8 cellular contexts compared by ENCODE assay signal in genomic region chr19:45717131-45717982, GRCh38. TPM values are rescaled to one million over a fixed set of nuclear protein-coding genes. Genes with fewer than 3 reads are reported as not detected.
A peak's percentile ranks its signal among the peaks of the same experiment; 100 is the strongest.
DNase-seq lines count a peak whose midpoint lies in the region; ATAC-seq and TF ChIP-seq lines count a peak whose summit lies in the region.

No MANE protein-coding gene starts in this region.

- H3K9me3 ChIP-seq in adrenal gland (replicated peaks in 1 of 3) (no peaks in the 10 kb centered on the region), parathyroid adenoma (ENCODE audit: control insufficient read depth, low read length) (no peaks in the 10 kb centered on the region), tibial nerve (no peaks in the 10 kb centered on the region)

- H3K27ac ChIP-seq in adrenal gland (peak overlapping the region; percentile 78 to 95 (median 88)), parathyroid adenoma (peak overlapping the region; percentile 99), tibial nerve (peak overlapping the region; percentile 89 to 97 (median 94))

- TF ChIP-seq POLR2A in adrenal gland (IDR thresholded peaks at IDR 0.05) (peak in 1 of 2 donors; percentile 74), tibial nerve (IDR thresholded peaks at IDR 0.05) (peak; percentile 74 to 75)

- peak overlapping the region; percentile 59 for H3K9ac ChIP-seq in parathyroid adenoma

- H3K4me1 ChIP-seq in adrenal gland (replicated peaks in 1 of 2) (peaks cover 15 to 16% of the 10 kb centered on the region in 2 donors), parathyroid adenoma (peaks cover 13% of the 10 kb centered on the region), tibial nerve (peaks cover 0 to 44% (median 16%) of the 10 kb centered on the region in 4 donors)

- TF ChIP-seq EP300 in tibial nerve (IDR thresholded peaks at IDR 0.05), result peak; percentile 98 to 100

- DNase-seq in NCI-H1436 treated with DMSO at 0.1 percent for 48 hours (lab: John Stamatoyannopoulos, UW), result peak; percentile 89
- DNase-seq in T follicular helper cell (ENCODE audit: low read depth), result peak; percentile 96
- peak; percentile 98 to 100 (median 99) for DNase-seq in adrenal gland
- DNase-seq in cardiac septum (ENCODE audit: low spot score), result peak; percentile 100
- DNase-seq in tibial nerve (ENCODE audit: low spot score in 2 of 2), result peak; percentile 97 to 98

- H3K4me3 ChIP-seq in GM12875 (ENCODE audit: low read depth, low read length) (peak overlapping the region; percentile 75), adrenal gland (peak overlapping the region in 3 of 4 donors; percentile 45 to 65 (median 57)), parathyroid adenoma (ENCODE audit: low read depth, low read length) (peak overlapping the region; percentile 86), tibial nerve (peak overlapping the region; percentile 52 to 75 (median 62))

- peak; percentile 90 for ATAC-seq in HG02840 (IDR thresholded peaks at IDR 0.05; ENCODE audit: low FRiP score, unreplicated experiment)

- peak overlapping the region; percentile 82 for H3K4me2 ChIP-seq in parathyroid adenoma (ENCODE audit: low read length)

- H3K27me3 ChIP-seq in adrenal gland (no peaks in the 10 kb centered on the region), parathyroid adenoma (ENCODE audit: control insufficient read depth, insufficient read depth, low read length) (no peaks in the 10 kb centered on the region), tibial nerve (no peaks in the 10 kb centered on the region)

- no peak for TF ChIP-seq CTCF in GM12875 (IDR thresholded peaks at IDR 0.05; ENCODE audit: borderline replicate concordance, insufficient read depth, low read depth, low read length)
- TF ChIP-seq CTCF in adrenal gland (IDR thresholded peaks at IDR 0.05), result peak in 1 of 6 experiments; percentile 24
- peak; percentile 60 for TF ChIP-seq CTCF in parathyroid adenoma (IDR thresholded peaks at IDR 0.05)
- peak in 3 of 5 experiments; percentile 26 to 61 (median 49) for TF ChIP-seq CTCF in tibial nerve (IDR thresholded peaks at IDR 0.05)

- H3K36me3 ChIP-seq in adrenal gland (replicated peaks in 1 of 2) (peaks cover 0 to 6% of the 10 kb centered on the region in 2 donors), parathyroid adenoma (ENCODE audit: control insufficient read depth, insufficient read depth, low read length) (no peaks in the 10 kb centered on the region), tibial nerve (peaks cover 0 to 22% (median 1%) of the 10 kb centered on the region in 3 donors)

- H2AFZ ChIP-seq in parathyroid adenoma, result peak overlapping the region; percentile 68

- intact Hi-C loops in adrenal gland (cut with DNase I) (no loop called here), cardiac septum (cut with DNase I) (loop anchor here (2.0 kb wide), 3 partner anchors 13 to 51 kb away; partner anchors contain the start of genes FBXO46, QPCTL and SIX5)

- peaks cover 14% of the 10 kb centered on the region for H3K79me2 ChIP-seq in parathyroid adenoma

- WGBS in adrenal gland, 4 donors, result 0 to 1% (median 1%) methylated on average over 27 to 51 of the region's 51 CpGs
- WGBS in tibial nerve, 2 donors, result 0 to 1% methylated on average over 45 to 50 of the region's 51 CpGs

RNA-seq across cellular contexts. Expression of gene FBXO46, which starts 13.3 kb away (rescaled TPM):
- total RNA-seq in adrenal gland (10 to 100 TPM in 7 of 8 donors, 1 to 10 TPM in 1; 5.7 to 25.6 (median 12.0) TPM), cardiac septum (8.2 TPM), tibial nerve (10 to 100 TPM in 3 of 4 donors, 1 to 10 TPM in 1; 9.8 to 15.9 (median 13.7) TPM)
- polyA plus RNA-seq in adrenal gland, result 10 to 100 TPM in 1 of 3 donors, 1 to 10 TPM in 2; 3.2 to 19.5 (median 9.1) TPM

RNA-seq across cellular contexts. Expression of gene MEIOSIN, which starts 15.9 kb away (rescaled TPM):
- total RNA-seq in adrenal gland, result not detected
- polyA plus RNA-seq in adrenal gland, result under 1 TPM in 2 of 3 donors, not detected in 1; 0.03 to 0.05 TPM
- not detected for total RNA-seq in cardiac septum
- not detected for total RNA-seq in tibial nerve

RNA-seq across cellular contexts. Expression of gene QPCTL, which starts 24.9 kb away (rescaled TPM):
- 10 to 100 TPM in 4 of 8 donors, 1 to 10 TPM in 4; 2.8 to 14.4 (median 10.7) TPM for total RNA-seq in adrenal gland
- 10 to 100 TPM in 2 of 3 donors, 1 to 10 TPM in 1; 5.2 to 17.2 (median 14.1) TPM for polyA plus RNA-seq in adrenal gland
- total RNA-seq in cardiac septum, result 2.6 TPM
- 10 to 100 TPM in 2 of 4 donors, 1 to 10 TPM in 2; 5.9 to 13.2 (median 10.5) TPM for total RNA-seq in tibial nerve

RNA-seq across cellular contexts. Expression of gene SNRPD2, which starts 25.6 kb away (rescaled TPM):
- total RNA-seq in adrenal gland (100 to 1,000 TPM; 179 to 382 (median 294) TPM), cardiac septum (210 TPM), tibial nerve (100 to 1,000 TPM; 125 to 151 (median 137) TPM)
- 100 to 1,000 TPM; 233 to 440 (median 329) TPM for polyA plus RNA-seq in adrenal gland

RNA-seq across cellular contexts. Expression of gene GIPR, which starts 49.3 kb away (rescaled TPM):
- total RNA-seq in adrenal gland (under 1 TPM in 5 of 8 donors, not detected in 3; 0.28 to 0.94 (median 0.53) TPM), cardiac septum (6.9 TPM), tibial nerve (1 to 10 TPM in 1 of 4 donors, under 1 TPM in 1, not detected in 2; 0.98 to 2.4 TPM)
- polyA plus RNA-seq in adrenal gland, result 1 to 10 TPM in 1 of 3 donors, under 1 TPM in 1, not detected in 1; 0.80 to 1.8 TPM

Comparison
In these comparisons a context has a peak if more than half of its experiments do, and no peak if none do; other contexts are left out.
1. Peak in every context shown above with its lines: DNase-seq, ATAC-seq, H3K4me3 ChIP-seq and H3K27ac ChIP-seq.